In the genomic region with DNA sequence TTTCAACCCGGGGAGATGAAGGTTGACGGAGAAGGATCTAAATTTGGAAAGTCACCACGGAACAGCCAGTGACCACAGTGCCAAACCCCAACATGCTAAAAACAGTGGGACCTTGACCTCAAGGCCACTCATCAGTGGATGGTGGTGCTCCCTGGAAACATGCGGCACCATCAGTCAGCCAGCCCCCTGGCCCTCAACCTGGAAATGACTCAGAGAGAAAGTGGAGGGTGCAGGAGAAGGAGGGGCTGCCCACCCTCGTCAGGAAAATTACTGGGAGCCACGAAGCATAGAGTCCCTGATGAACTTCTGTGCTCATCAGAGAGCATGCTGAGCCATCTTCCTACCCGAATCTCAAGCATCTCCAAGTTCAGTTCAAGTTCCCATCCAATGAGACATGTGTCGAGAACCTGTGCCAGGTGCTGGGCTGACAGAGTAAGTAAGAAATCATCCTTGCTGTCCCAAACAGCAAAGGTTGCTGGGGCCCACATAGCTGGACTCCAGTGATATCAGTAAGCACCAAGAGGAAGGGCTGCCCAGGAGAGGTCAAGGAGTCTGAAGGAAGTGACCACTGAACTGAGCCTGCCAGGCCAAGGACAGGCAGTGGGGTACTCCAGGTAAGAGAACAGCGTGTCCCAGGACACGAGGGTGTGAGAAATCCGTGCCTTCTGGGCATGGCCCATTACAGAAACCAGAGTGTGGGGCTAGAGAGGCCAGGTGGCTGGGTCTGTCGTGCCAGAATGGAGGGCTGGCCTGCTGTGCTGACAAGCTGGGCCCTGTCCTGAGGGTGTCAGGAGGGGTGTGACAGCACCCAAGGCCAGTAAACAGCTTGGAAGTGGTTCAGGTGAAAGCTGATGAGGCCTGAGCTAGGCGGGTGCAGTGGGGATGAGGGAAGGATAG, we compare ENCODE assay signal across 1 cellular context.
TF ChIP-seq lines count a peak whose summit lies in the region.

No MANE protein-coding gene starts in this region.

TF ChIP-seq in K562, 482 proteins besides CTCF, POLR2A, EP300 and RAD21 (continued from another document and continues in another):
- peak; percentile 48; the same call in 1 of the 2 replicates for TF ChIP-seq MTA3 (IDR thresholded peaks at IDR 0.05; ENCODE audit: borderline replicate concordance)
- TF ChIP-seq HCFC1 (IDR thresholded peaks at IDR 0.05; ENCODE audit: low read depth, low read length) = 0 out of 2 replicates have a peak, but pooled peaks have one; percentile 19
- TF ChIP-seq DMBX1 (CRISPR knock-in tag; IDR thresholded peaks at IDR 0.05; ENCODE audit: borderline replicate concordance) = 0 out of 2 replicates have a peak, but pooled peaks have one; percentile 21
- no peak for TF ChIP-seq ZNF212 (CRISPR knock-in tag; IDR thresholded peaks at IDR 0.05)
- TF ChIP-seq JUN (IDR thresholded peaks at IDR 0.05; ENCODE audit: borderline replicate concordance, low read depth, low read length) = peak; percentile 97
- TF ChIP-seq JUN (CRISPR knock-in tag; IDR thresholded peaks at IDR 0.05; ENCODE audit: borderline replicate concordance) = no peak; the same call in 1 of the 2 replicates
- TF ChIP-seq CAMTA2 (CRISPR knock-in tag; conservative IDR thresholded peaks at IDR 0.05) = no peak
- TF ChIP-seq ZNF551 (CRISPR knock-in tag; IDR thresholded peaks at IDR 0.05) = no peak
- TF ChIP-seq ILK (tag; IDR thresholded peaks at IDR 0.05; ENCODE audit: borderline replicate concordance, low read depth) = no peak
- TF ChIP-seq ZNF384 (IDR thresholded peaks at IDR 0.05; ENCODE audit: low read depth, low read length) = no peak
- TF ChIP-seq JUND (IDR thresholded peaks at IDR 0.05; ENCODE audit: borderline replicate concordance, low read depth, low read length) = peak; percentile 96
- peak; percentile 91; the same call in 2 of the 3 replicates for TF ChIP-seq JUND (tag; IDR thresholded peaks at IDR 0.05; ENCODE audit: borderline replicate concordance, low read depth, low read length)
- TF ChIP-seq RFX1 (IDR thresholded peaks at IDR 0.05) = peak; percentile 15; the same call in 1 of the 2 replicates
- TF ChIP-seq, protein P1, sequence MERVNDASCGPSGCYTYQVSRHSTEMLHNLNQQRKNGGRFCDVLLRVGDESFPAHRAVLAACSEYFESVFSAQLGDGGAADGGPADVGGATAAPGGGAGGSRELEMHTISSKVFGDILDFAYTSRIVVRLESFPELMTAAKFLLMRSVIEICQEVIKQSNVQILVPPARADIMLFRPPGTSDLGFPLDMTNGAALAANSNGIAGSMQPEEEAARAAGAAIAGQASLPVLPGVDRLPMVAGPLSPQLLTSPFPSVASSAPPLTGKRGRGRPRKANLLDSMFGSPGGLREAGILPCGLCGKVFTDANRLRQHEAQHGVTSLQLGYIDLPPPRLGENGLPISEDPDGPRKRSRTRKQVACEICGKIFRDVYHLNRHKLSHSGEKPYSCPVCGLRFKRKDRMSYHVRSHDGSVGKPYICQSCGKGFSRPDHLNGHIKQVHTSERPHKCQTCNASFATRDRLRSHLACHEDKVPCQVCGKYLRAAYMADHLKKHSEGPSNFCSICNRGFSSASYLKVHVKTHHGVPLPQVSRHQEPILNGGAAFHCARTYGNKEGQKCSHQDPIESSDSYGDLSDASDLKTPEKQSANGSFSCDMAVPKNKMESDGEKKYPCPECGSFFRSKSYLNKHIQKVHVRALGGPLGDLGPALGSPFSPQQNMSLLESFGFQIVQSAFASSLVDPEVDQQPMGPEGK (CRISPR knock-in tag; IDR thresholded peaks at IDR 0.05; ENCODE audit: borderline replicate concordance) = no peak
- TF ChIP-seq, protein P2, sequence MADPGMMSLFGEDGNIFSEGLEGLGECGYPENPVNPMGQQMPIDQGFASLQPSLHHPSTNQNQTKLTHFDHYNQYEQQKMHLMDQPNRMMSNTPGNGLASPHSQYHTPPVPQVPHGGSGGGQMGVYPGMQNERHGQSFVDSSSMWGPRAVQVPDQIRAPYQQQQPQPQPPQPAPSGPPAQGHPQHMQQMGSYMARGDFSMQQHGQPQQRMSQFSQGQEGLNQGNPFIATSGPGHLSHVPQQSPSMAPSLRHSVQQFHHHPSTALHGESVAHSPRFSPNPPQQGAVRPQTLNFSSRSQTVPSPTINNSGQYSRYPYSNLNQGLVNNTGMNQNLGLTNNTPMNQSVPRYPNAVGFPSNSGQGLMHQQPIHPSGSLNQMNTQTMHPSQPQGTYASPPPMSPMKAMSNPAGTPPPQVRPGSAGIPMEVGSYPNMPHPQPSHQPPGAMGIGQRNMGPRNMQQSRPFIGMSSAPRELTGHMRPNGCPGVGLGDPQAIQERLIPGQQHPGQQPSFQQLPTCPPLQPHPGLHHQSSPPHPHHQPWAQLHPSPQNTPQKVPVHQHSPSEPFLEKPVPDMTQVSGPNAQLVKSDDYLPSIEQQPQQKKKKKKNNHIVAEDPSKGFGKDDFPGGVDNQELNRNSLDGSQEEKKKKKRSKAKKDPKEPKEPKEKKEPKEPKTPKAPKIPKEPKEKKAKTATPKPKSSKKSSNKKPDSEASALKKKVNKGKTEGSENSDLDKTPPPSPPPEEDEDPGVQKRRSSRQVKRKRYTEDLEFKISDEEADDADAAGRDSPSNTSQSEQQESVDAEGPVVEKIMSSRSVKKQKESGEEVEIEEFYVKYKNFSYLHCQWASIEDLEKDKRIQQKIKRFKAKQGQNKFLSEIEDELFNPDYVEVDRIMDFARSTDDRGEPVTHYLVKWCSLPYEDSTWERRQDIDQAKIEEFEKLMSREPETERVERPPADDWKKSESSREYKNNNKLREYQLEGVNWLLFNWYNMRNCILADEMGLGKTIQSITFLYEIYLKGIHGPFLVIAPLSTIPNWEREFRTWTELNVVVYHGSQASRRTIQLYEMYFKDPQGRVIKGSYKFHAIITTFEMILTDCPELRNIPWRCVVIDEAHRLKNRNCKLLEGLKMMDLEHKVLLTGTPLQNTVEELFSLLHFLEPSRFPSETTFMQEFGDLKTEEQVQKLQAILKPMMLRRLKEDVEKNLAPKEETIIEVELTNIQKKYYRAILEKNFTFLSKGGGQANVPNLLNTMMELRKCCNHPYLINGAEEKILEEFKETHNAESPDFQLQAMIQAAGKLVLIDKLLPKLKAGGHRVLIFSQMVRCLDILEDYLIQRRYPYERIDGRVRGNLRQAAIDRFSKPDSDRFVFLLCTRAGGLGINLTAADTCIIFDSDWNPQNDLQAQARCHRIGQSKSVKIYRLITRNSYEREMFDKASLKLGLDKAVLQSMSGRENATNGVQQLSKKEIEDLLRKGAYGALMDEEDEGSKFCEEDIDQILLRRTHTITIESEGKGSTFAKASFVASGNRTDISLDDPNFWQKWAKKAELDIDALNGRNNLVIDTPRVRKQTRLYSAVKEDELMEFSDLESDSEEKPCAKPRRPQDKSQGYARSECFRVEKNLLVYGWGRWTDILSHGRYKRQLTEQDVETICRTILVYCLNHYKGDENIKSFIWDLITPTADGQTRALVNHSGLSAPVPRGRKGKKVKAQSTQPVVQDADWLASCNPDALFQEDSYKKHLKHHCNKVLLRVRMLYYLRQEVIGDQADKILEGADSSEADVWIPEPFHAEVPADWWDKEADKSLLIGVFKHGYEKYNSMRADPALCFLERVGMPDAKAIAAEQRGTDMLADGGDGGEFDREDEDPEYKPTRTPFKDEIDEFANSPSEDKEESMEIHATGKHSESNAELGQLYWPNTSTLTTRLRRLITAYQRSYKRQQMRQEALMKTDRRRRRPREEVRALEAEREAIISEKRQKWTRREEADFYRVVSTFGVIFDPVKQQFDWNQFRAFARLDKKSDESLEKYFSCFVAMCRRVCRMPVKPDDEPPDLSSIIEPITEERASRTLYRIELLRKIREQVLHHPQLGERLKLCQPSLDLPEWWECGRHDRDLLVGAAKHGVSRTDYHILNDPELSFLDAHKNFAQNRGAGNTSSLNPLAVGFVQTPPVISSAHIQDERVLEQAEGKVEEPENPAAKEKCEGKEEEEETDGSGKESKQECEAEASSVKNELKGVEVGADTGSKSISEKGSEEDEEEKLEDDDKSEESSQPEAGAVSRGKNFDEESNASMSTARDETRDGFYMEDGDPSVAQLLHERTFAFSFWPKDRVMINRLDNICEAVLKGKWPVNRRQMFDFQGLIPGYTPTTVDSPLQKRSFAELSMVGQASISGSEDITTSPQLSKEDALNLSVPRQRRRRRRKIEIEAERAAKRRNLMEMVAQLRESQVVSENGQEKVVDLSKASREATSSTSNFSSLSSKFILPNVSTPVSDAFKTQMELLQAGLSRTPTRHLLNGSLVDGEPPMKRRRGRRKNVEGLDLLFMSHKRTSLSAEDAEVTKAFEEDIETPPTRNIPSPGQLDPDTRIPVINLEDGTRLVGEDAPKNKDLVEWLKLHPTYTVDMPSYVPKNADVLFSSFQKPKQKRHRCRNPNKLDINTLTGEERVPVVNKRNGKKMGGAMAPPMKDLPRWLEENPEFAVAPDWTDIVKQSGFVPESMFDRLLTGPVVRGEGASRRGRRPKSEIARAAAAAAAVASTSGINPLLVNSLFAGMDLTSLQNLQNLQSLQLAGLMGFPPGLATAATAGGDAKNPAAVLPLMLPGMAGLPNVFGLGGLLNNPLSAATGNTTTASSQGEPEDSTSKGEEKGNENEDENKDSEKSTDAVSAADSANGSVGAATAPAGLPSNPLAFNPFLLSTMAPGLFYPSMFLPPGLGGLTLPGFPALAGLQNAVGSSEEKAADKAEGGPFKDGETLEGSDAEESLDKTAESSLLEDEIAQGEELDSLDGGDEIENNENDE (IDR thresholded peaks at IDR 0.05; ENCODE audit: low read depth, low read length) = no peak
- peak; percentile 33; the same call in 1 of the 2 replicates for TF ChIP-seq C11orf30 (IDR thresholded peaks at IDR 0.05; ENCODE audit: low read depth)
- TF ChIP-seq, protein P3, sequence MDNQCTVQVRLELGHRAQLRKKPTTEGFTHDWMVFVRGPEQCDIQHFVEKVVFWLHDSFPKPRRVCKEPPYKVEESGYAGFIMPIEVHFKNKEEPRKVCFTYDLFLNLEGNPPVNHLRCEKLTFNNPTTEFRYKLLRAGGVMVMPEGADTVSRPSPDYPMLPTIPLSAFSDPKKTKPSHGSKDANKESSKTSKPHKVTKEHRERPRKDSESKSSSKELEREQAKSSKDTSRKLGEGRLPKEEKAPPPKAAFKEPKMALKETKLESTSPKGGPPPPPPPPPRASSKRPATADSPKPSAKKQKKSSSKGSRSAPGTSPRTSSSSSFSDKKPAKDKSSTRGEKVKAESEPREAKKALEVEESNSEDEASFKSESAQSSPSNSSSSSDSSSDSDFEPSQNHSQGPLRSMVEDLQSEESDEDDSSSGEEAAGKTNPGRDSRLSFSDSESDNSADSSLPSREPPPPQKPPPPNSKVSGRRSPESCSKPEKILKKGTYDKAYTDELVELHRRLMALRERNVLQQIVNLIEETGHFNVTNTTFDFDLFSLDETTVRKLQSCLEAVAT (IDR thresholded peaks at IDR 0.05) = peak in 1 of 2 experiments; percentile 69; a peak in 2 of 4 replicates
- TF ChIP-seq ZNF263 (CRISPR knock-in tag; IDR thresholded peaks at IDR 0.05; ENCODE audit: borderline replicate concordance) = peak; percentile 98
- no peak for TF ChIP-seq DACH1 (IDR thresholded peaks at IDR 0.05; ENCODE audit: partially characterized antibody)
- 0 out of 2 replicates have a peak, but pooled peaks have one; percentile 46 for TF ChIP-seq ZNF143 (CRISPR knock-in tag; IDR thresholded peaks at IDR 0.05)
- TF ChIP-seq, protein P4, sequence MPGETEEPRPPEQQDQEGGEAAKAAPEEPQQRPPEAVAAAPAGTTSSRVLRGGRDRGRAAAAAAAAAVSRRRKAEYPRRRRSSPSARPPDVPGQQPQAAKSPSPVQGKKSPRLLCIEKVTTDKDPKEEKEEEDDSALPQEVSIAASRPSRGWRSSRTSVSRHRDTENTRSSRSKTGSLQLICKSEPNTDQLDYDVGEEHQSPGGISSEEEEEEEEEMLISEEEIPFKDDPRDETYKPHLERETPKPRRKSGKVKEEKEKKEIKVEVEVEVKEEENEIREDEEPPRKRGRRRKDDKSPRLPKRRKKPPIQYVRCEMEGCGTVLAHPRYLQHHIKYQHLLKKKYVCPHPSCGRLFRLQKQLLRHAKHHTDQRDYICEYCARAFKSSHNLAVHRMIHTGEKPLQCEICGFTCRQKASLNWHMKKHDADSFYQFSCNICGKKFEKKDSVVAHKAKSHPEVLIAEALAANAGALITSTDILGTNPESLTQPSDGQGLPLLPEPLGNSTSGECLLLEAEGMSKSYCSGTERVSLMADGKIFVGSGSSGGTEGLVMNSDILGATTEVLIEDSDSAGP (CRISPR knock-in tag; IDR thresholded peaks at IDR 0.05) = no peak
- TF ChIP-seq CTBP1 (IDR thresholded peaks at IDR 0.05; ENCODE audit: borderline replicate concordance) = peak; percentile 65
- no peak for TF ChIP-seq STAG1 (CRISPR knock-in tag; IDR thresholded peaks at IDR 0.05; ENCODE audit: borderline replicate concordance)
- TF ChIP-seq, protein P5, sequence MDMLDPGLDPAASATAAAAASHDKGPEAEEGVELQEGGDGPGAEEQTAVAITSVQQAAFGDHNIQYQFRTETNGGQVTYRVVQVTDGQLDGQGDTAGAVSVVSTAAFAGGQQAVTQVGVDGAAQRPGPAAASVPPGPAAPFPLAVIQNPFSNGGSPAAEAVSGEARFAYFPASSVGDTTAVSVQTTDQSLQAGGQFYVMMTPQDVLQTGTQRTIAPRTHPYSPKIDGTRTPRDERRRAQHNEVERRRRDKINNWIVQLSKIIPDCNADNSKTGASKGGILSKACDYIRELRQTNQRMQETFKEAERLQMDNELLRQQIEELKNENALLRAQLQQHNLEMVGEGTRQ (CRISPR knock-in tag; IDR thresholded peaks at IDR 0.05) = no peak
- TF ChIP-seq ZNF217 (CRISPR knock-in tag; IDR thresholded peaks at IDR 0.05) = no peak
- TF ChIP-seq MAFG (tag; conservative IDR thresholded peaks at IDR 0.05) = 0 out of 2 replicates have a peak, but pooled peaks have one; percentile 14
- TF ChIP-seq SMARCE1 (IDR thresholded peaks at IDR 0.05) = peak; percentile 90
- no peak; the same call in 1 of the 2 replicates for TF ChIP-seq NR2C2 (CRISPR knock-in tag; IDR thresholded peaks at IDR 0.05)
- TF ChIP-seq NR2C2 (tag; IDR thresholded peaks at IDR 0.05) = peak; percentile 88
- no peak for TF ChIP-seq ZNF146 (CRISPR knock-in tag; IDR thresholded peaks at IDR 0.05; ENCODE audit: unreplicated experiment)
- peak in 1 of 2 experiments; percentile 47; a peak in 1 of 4 replicates for TF ChIP-seq FOXK2 (conservative IDR thresholded peaks at IDR 0.05 in 1 of 2, IDR thresholded peaks at IDR 0.05 in 1 of 2; ENCODE audit: low read depth in 2 of 2)
- TF ChIP-seq ZNF431 (CRISPR knock-in tag; IDR thresholded peaks at IDR 0.05) = no peak
- TF ChIP-seq ESRRA (IDR thresholded peaks at IDR 0.05; ENCODE audit: borderline replicate concordance, low read depth) = peak; percentile 63; the same call in 1 of the 2 replicates
- peak; percentile 97 for TF ChIP-seq FOSL1 (tag; conservative IDR thresholded peaks at IDR 0.05)
- TF ChIP-seq ARID1B (IDR thresholded peaks at IDR 0.05) = peak; percentile 84
- TF ChIP-seq TRIM28 (IDR thresholded peaks at IDR 0.05) = 0 out of 2 replicates have a peak, but pooled peaks have one; percentile 31
- TF ChIP-seq, protein P6, sequence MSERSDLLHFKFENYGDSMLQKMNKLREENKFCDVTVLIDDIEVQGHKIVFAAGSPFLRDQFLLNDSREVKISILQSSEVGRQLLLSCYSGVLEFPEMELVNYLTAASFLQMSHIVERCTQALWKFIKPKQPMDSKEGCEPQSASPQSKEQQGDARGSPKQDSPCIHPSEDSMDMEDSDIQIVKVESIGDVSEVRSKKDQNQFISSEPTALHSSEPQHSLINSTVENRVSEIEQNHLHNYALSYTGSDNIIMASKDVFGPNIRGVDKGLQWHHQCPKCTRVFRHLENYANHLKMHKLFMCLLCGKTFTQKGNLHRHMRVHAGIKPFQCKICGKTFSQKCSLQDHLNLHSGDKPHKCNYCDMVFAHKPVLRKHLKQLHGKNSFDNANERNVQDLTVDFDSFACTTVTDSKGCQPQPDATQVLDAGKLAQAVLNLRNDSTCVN (CRISPR knock-in tag; IDR thresholded peaks at IDR 0.05) = no peak
- peak; percentile 51; the same call in 1 of the 2 replicates for TF ChIP-seq MBD2 (IDR thresholded peaks at IDR 0.05; ENCODE audit: borderline replicate concordance, low read depth)
- peak; percentile 19 to 37; a peak in 1 of 4 replicates for TF ChIP-seq MAZ (CRISPR knock-in tag; conservative IDR thresholded peaks at IDR 0.05 in 1 of 2, IDR thresholded peaks at IDR 0.05 in 1 of 2)
- TF ChIP-seq HDAC1 (IDR thresholded peaks at IDR 0.05) = peak in 1 of 2 experiments; percentile 42; a peak in 1 of 4 replicates
- TF ChIP-seq HDAC3 (IDR thresholded peaks at IDR 0.05; ENCODE audit: borderline replicate concordance, partially characterized antibody) = no peak
